Comparison of ENCODE assay signal across 9 cellular contexts in genomic region chr7:10708447-10708846, GRCh38.
DNase-seq lines count a peak whose midpoint lies in the region; ATAC-seq, FAIRE-seq and TF ChIP-seq lines count a peak whose summit lies in the region.
"Had no signal": no experiment of that assay in that cellular context is flagged by ENCODE, and none has a peak within 500 bp of the region (broad histone marks: within the 10 kb centered on the region; RNA-seq: fewer than 3 reads in every experiment).

No MANE protein-coding gene starts in this region.

- no peaks in the 10 kb centered on the region for H3K79me2 ChIP-seq in mesendoderm (ENCODE audit: control insufficient read depth, insufficient read depth, low read length)

- ATAC-seq in GM21576 (IDR thresholded peaks at IDR 0.05; ENCODE audit: unreplicated experiment), result no peak

- no peaks in the 10 kb centered on the region for H3K9me3 ChIP-seq in thyroid gland

- DNase-seq in NCI-H1436 (lab: John Stamatoyannopoulos, UW), result peak; percentile 60
- DNase-seq in SK-N-DZ (ENCODE audit: low spot score), result peak; percentile 38
- peak; percentile 71 for DNase-seq in mesendoderm
- DNase-seq in HTR-8/SVneo (ENCODE audit: insufficient read length, low spot score), result no peak
- no peak for DNase-seq in stimulated activated CD4-positive, alpha-beta T cell treated with anti-CD3 and anti-CD28 coated beads, Interleukin-15, amount 100 ng/mL, for 24 hours
- DNase-seq in thyroid gland, result no peak
- DNase-seq: activated CD4-positive, CD25-positive, alpha-beta regulatory T cell had no signal

- H3K4me2 ChIP-seq in mesendoderm (ENCODE audit: low read length), result no peak overlapping the region

- H4K8ac ChIP-seq in mesendoderm (ENCODE audit: low read depth, low read length), result no peak overlapping the region

- 0 out of 3 replicates have a peak, but pooled peaks have one; percentile 7 for TF ChIP-seq CTCF in GM12872 (IDR thresholded peaks at IDR 0.05; ENCODE audit: insufficient read depth, low read depth, low read length)
- TF ChIP-seq CTCF in thyroid gland (IDR thresholded peaks at IDR 0.05), result no peak

- no peak for FAIRE-seq in HTR-8/SVneo (lab: Jason Lieb, UNC)

- no peak overlapping the region for H3K23ac ChIP-seq in mesendoderm (ENCODE audit: low read length)

- H3K56ac ChIP-seq in mesendoderm (ENCODE audit: low read length), result no peak overlapping the region

- no peak overlapping the region for H3K9ac ChIP-seq in mesendoderm (ENCODE audit: low read length)

- H3K36me3 ChIP-seq in mesendoderm (ENCODE audit: control insufficient read depth, insufficient read depth, low read length) (no peaks in the 10 kb centered on the region), thyroid gland (no peaks in the 10 kb centered on the region)

- intact Hi-C loops in thyroid gland (cut with DNase I), result no loop called here

- no peak overlapping the region for H2BK120ac ChIP-seq in mesendoderm (ENCODE audit: low read depth, low read length)

- H2BK5ac ChIP-seq in mesendoderm (ENCODE audit: low read length), result no peak overlapping the region

- H3K27ac ChIP-seq in mesendoderm (ENCODE audit: low read depth, low read length) (no peak overlapping the region), thyroid gland (no peak overlapping the region)

- H3K4me1 ChIP-seq in mesendoderm (ENCODE audit: control insufficient read depth, low read depth, low read length), result no peaks in the 10 kb centered on the region
- no peaks in the 10 kb centered on the region for H3K4me1 ChIP-seq in thyroid gland

- H2AK5ac ChIP-seq in mesendoderm (ENCODE audit: low read length), result no peak overlapping the region

- H3K4me3 ChIP-seq in mesendoderm (ENCODE audit: low read length) (no peak overlapping the region), thyroid gland (replicated peaks in 1 of 3) (no peak overlapping the region)

- H3K4ac ChIP-seq in mesendoderm (ENCODE audit: low read depth, low read length), result no peak overlapping the region

- TF ChIP-seq POLR2A in thyroid gland (IDR thresholded peaks at IDR 0.05), result no peak

- H3K27me3 ChIP-seq in mesendoderm (ENCODE audit: insufficient read depth, low read length, poor library complexity) (no peaks in the 10 kb centered on the region), thyroid gland (no peaks in the 10 kb centered on the region)

- no peaks in the 10 kb centered on the region for H3K79me1 ChIP-seq in mesendoderm (ENCODE audit: low read length)

- WGBS in mesendoderm (ENCODE audit: extremely low coverage, insufficient coverage, low lambda C conversion rate), result no CpG with 5 or more reads among the region's 5 CpGs
- 19 to 23% methylated on average over 5 of the region's 5 CpGs for WGBS in thyroid gland, 2 donors

- no peak overlapping the region for H4K5ac ChIP-seq in mesendoderm (ENCODE audit: low read length)

- no peak overlapping the region for H2BK15ac ChIP-seq in mesendoderm (replicated peaks; ENCODE audit: low read depth)

- H3K18ac ChIP-seq in mesendoderm (ENCODE audit: low read length), result no peak overlapping the region

Comparison
In these comparisons a context has a peak if more than half of its experiments do, and no peak if none do; other contexts are left out.
1. DNase-seq: peak in NCI-H1436 (single experiment), SK-N-DZ (single experiment) and mesendoderm (single experiment); none in HTR-8/SVneo (single experiment), stimulated activated CD4-positive, alpha-beta T cell treated with anti-CD3 and anti-CD28 coated beads, Interleukin-15, amount 100 ng/mL, for 24 hours (single experiment) and thyroid gland (0 of 2).